In genomic region chr4:184097240-184097619, GRCh38 we compare ENCODE assay signal across 8 cellular contexts.
A peak's percentile ranks its signal among the peaks of the same experiment; 100 is the strongest.
DNase-seq lines count a peak whose midpoint lies in the region; ATAC-seq lines count a peak whose summit lies in the region.

No MANE protein-coding gene starts in this region.

- DNase-seq in ELF-1 (ENCODE audit: low read depth, low spot score) = peak; percentile 80
- DNase-seq in anterior cingulate cortex (lab: John Stamatoyannopoulos, UW) = peak in 40 of 58 donors; percentile 3 to 61 (median 22)
- DNase-seq in left kidney (ENCODE audit: low read depth, low spot score) = peak; percentile 67
- DNase-seq in stimulated activated effector memory CD8-positive, alpha-beta T cell treated with anti-CD3 and anti-CD28 coated beads, Interleukin-12 subunit alpha, Interleukin-12 subunit beta, amount 100 ng/mL, for 72 hours (ENCODE audit: low spot score in 2 of 2) = peak in 1 of 2 donors; percentile 64
- no peak for DNase-seq in T-helper 9 cell
- no peak for DNase-seq in NCI-H2107 (lab: John Stamatoyannopoulos, UW)

- H3K4me3 Mint-ChIP-seq in stimulated activated effector memory CD8-positive, alpha-beta T cell treated with anti-CD3 and anti-CD28 coated beads, Interleukin-12 subunit alpha, Interleukin-12 subunit beta, amount 100 ng/mL, for 72 hours = peak overlapping the region; percentile 10

- peak; percentile 76 for ATAC-seq in HG02610 (IDR thresholded peaks at IDR 0.05; ENCODE audit: unreplicated experiment)
- ATAC-seq in stimulated activated effector memory CD8-positive, alpha-beta T cell treated with anti-CD3 and anti-CD28 coated beads, Interleukin-12 subunit alpha, Interleukin-12 subunit beta, amount 100 ng/mL, for 72 hours = peak; percentile 35
- ATAC-seq in HG03439 (IDR thresholded peaks at IDR 0.05; ENCODE audit: unreplicated experiment) = no peak

- peaks cover 10% of the 10 kb centered on the region for H3K4me1 Mint-ChIP-seq in stimulated activated effector memory CD8-positive, alpha-beta T cell treated with anti-CD3 and anti-CD28 coated beads, Interleukin-12 subunit alpha, Interleukin-12 subunit beta, amount 100 ng/mL, for 72 hours

- H3K9me3 Mint-ChIP-seq in stimulated activated effector memory CD8-positive, alpha-beta T cell treated with anti-CD3 and anti-CD28 coated beads, Interleukin-12 subunit alpha, Interleukin-12 subunit beta, amount 100 ng/mL, for 72 hours = no peaks in the 10 kb centered on the region

- no peak overlapping the region for H3K27ac Mint-ChIP-seq in stimulated activated effector memory CD8-positive, alpha-beta T cell treated with anti-CD3 and anti-CD28 coated beads, Interleukin-12 subunit alpha, Interleukin-12 subunit beta, amount 100 ng/mL, for 72 hours

- H3K36me3 Mint-ChIP-seq in stimulated activated effector memory CD8-positive, alpha-beta T cell treated with anti-CD3 and anti-CD28 coated beads, Interleukin-12 subunit alpha, Interleukin-12 subunit beta, amount 100 ng/mL, for 72 hours = no peaks in the 10 kb centered on the region

Comparison
In these comparisons a context has a peak if more than half of its experiments do, and no peak if none do; other contexts are left out.
1. DNase-seq: peak in ELF-1 (single experiment), anterior cingulate cortex (40 of 58) and left kidney (single experiment); none in T-helper 9 cell (single experiment) and NCI-H2107 (single experiment).